ENCODE assay signal across 18 cellular contexts in the genomic region with DNA sequence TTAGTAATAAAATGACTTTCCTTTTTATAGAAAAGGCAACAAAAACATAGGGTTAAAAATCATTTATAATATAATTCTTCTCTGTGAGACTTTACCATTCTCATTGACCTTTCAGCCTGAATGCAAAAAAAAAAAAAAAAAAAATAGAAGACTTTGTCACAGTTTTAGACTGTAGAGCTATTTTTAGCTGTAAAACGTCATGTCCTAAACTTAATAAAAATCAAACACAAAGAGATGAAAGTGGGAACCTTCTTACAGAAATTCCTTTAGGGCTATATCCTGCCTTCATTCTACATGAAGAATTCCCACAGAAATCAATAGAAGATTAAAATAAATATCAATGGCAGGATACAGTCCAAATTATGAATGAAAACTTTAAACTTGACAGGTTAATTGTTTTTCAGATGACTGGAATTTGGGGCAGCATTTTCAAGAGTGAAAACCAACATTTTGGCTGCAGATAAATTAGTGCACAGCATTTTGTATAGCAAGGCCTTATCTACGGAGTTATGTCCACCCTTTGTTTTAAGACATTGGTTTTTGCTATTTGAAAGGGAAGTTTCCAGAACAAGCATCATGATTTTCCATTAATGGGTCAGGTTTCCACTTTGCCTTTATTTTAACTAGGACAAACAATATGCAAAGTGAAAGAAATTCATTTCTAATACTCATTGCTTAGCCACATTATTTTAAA.
"Had no signal": no experiment of that assay in that cellular context is flagged by ENCODE, and none has a peak within 500 bp of the region (broad histone marks: within the 10 kb centered on the region; RNA-seq: fewer than 3 reads in every experiment).

No MANE protein-coding gene starts in this region.

- H3K27ac ChIP-seq: cardiac muscle cell, neural progenitor cell, thoracic aorta, vagina had no signal

- H3K4me1 ChIP-seq: neural progenitor cell had no signal

- H3K9me3 ChIP-seq: thoracic aorta, vagina had no signal

- H3K36me3 ChIP-seq: cardiac muscle cell, neural progenitor cell, thoracic aorta, vagina had no signal

- H3K27me3 ChIP-seq: cardiac muscle cell, neural progenitor cell, vagina had no signal

- DNase-seq: activated B cell treated with CpG ODN at 0.5 μM for 24 hours; activated CD4-positive, alpha-beta T cell treated with anti-CD3 and anti-CD28 coated beads for 36 hours; activated CD4-positive, alpha-beta T cell treated with anti-CD3 and anti-CD28 coated beads, Interleukin-2, amount 50 U/mL, for 4 hours; activated naive CD4-positive, alpha-beta T cell treated with anti-CD3 and anti-CD28 coated beads for 36 hours; activated naive CD8-positive, alpha-beta T cell treated with anti-CD3 and anti-CD28 coated beads, Interleukin-2, amount 10 ng/mL, durations not matched to agents 7 days and 5 days; activated T-cell treated with anti-CD3 and anti-CD28 coated beads, Interleukin-2, amount 50 U/mL, for 48 hours; amniotic stem cell; effector CD4-positive, alpha-beta T cell; erythroblast; naive thymus-derived CD4-positive, alpha-beta T cell; stimulated activated CD4-positive, alpha-beta T cell treated with anti-CD3 and anti-CD28 coated beads, Interleukin-4, amount 100 ng/mL, for 1 hour; stimulated activated naive CD4-positive, alpha-beta T cell had no signal

- H3K4me3 ChIP-seq: cardiac muscle cell, lung, neural progenitor cell, thoracic aorta, vagina had no signal

- H3K9ac ChIP-seq: neural progenitor cell had no signal

- ATAC-seq: activated CD4-positive, alpha-beta T cell treated with anti-CD3 and anti-CD28 coated beads for 36 hours; naive thymus-derived CD4-positive, alpha-beta T cell; sciatic nerve had no signal

- H3K4me2 ChIP-seq: neural progenitor cell had no signal
